10 cellular contexts compared by ENCODE assay signal in genomic region chr2:150167711-150168110, GRCh38.
DNase-seq lines count a peak whose midpoint lies in the region; ATAC-seq and TF ChIP-seq lines count a peak whose summit lies in the region.
"Had no signal": no experiment of that assay in that cellular context is flagged by ENCODE, and none has a peak within 500 bp of the region (broad histone marks: within the 10 kb centered on the region; RNA-seq: fewer than 3 reads in every experiment).

No MANE protein-coding gene starts in this region.

- H3K27me3 ChIP-seq in DND-41 (ENCODE audit: insufficient read depth, low read length, poor library complexity): no peaks in the 10 kb centered on the region
- H3K27me3 ChIP-seq: neutrophil had no signal

- no peak overlapping the region for H2AFZ ChIP-seq in DND-41 (ENCODE audit: low read depth, low read length)

- H3K79me2 ChIP-seq in DND-41 (ENCODE audit: insufficient read depth, low read length): no peaks in the 10 kb centered on the region

- peaks cover 23% of the 10 kb centered on the region for H3K4me1 ChIP-seq in DND-41 (ENCODE audit: insufficient read depth, low read length)

- H3K4me2 ChIP-seq in DND-41 (ENCODE audit: insufficient read depth, low read length): no peak overlapping the region

- no peak overlapping the region for H3K27ac Mint-ChIP-seq in activated CD4-positive, alpha-beta T cell treated with anti-CD3 and anti-CD28 coated beads, Interleukin-2, amount 10 ng/mL, durations not matched to agents 7 days and 5 days

- no peaks in the 10 kb centered on the region for H3K9me3 ChIP-seq in DND-41 (ENCODE audit: insufficient read depth, low read length, severe bottlenecking)
- H3K9me3 ChIP-seq: neutrophil had no signal

- no peaks in the 10 kb centered on the region for H3K36me3 ChIP-seq in DND-41 (ENCODE audit: insufficient read depth, low read length)
- H3K36me3 ChIP-seq: neutrophil had no signal

- H3K4me3 ChIP-seq in DND-41 (ENCODE audit: low read depth in 1 of 2, low read length in 2 of 2) (no peak overlapping the region), choroid plexus epithelial cell (ENCODE audit: low read depth, low read length) (no peak overlapping the region)

- H3K27me3 Mint-ChIP-seq in activated CD4-positive, alpha-beta T cell treated with anti-CD3 and anti-CD28 coated beads, Interleukin-2, amount 10 ng/mL, durations not matched to agents 7 days and 5 days: no peaks in the 10 kb centered on the region
- H3K27me3 Mint-ChIP-seq: brain had no signal

- H3K27ac ChIP-seq in DND-41 (ENCODE audit: low read length): no peak overlapping the region
- H3K27ac ChIP-seq: neutrophil had no signal

- H4K20me1 ChIP-seq in DND-41 (ENCODE audit: insufficient read depth, low read length): no peaks in the 10 kb centered on the region

- POLR2A ChIA-PET in activated CD4-positive, alpha-beta T cell treated with anti-CD3 and anti-CD28 coated beads, Interleukin-2, amount 10 ng/mL, durations not matched to agents 7 days and 5 days (lab: Charles Lee): no interaction called here

- H3K9me3 Mint-ChIP-seq in activated CD4-positive, alpha-beta T cell treated with anti-CD3 and anti-CD28 coated beads, Interleukin-2, amount 10 ng/mL, durations not matched to agents 7 days and 5 days: peaks cover 8% of the 10 kb centered on the region

- no peak overlapping the region for H3K9ac ChIP-seq in DND-41 (ENCODE audit: low read depth, low read length)

- DNase-seq in DND-41 (no peak), choroid plexus epithelial cell (ENCODE audit: low read depth) (peak; percentile 83), NCI-H2081 (lab: John Stamatoyannopoulos, UW) (no peak), cerebellar nuclear complex (lab: John Stamatoyannopoulos, UW) (no peak), NCI-H2171 (lab: John Stamatoyannopoulos, UW) (no peak)
- no peak for DNase-seq in activated CD4-positive, alpha-beta T cell treated with anti-CD3 and anti-CD28 coated beads, Interleukin-2, amount 10 ng/mL, durations not matched to agents 7 days and 5 days

- CTCF ChIA-PET in activated CD4-positive, alpha-beta T cell treated with anti-CD3 and anti-CD28 coated beads, Interleukin-2, amount 10 ng/mL, durations not matched to agents 7 days and 5 days (lab: Charles Lee): interaction anchor here (0.9 to 1.2 kb wide), 2 partner anchors 27 to 37 kb away, joined by 3 read pairs; no protein-coding TSS in a partner anchor

- ATAC-seq in DND-41 (ENCODE audit: insufficient read depth, low read depth) (peak; percentile 67), GM21423 (IDR thresholded peaks at IDR 0.05; ENCODE audit: unreplicated experiment) (peak; percentile 79), HG03457 (IDR thresholded peaks at IDR 0.05; ENCODE audit: unreplicated experiment) (peak; percentile 90)

- H3K4me3 Mint-ChIP-seq in activated CD4-positive, alpha-beta T cell treated with anti-CD3 and anti-CD28 coated beads, Interleukin-2, amount 10 ng/mL, durations not matched to agents 7 days and 5 days: no peak overlapping the region
- H3K4me3 Mint-ChIP-seq: brain had no signal

- no peaks in the 10 kb centered on the region for H3K36me3 Mint-ChIP-seq in activated CD4-positive, alpha-beta T cell treated with anti-CD3 and anti-CD28 coated beads, Interleukin-2, amount 10 ng/mL, durations not matched to agents 7 days and 5 days (ENCODE audit: low read depth)
- H3K36me3 Mint-ChIP-seq: brain had no signal

- no peak for TF ChIP-seq CTCF in DND-41 (IDR thresholded peaks at IDR 0.05; ENCODE audit: borderline replicate concordance, extremely low read depth, low read length, poor library complexity, severe bottlenecking)
- TF ChIP-seq CTCF in choroid plexus epithelial cell (conservative IDR thresholded peaks at IDR 0.05; ENCODE audit: low read depth, low read length): no peak

- H3K4me1 Mint-ChIP-seq in activated CD4-positive, alpha-beta T cell treated with anti-CD3 and anti-CD28 coated beads, Interleukin-2, amount 10 ng/mL, durations not matched to agents 7 days and 5 days: no peaks in the 10 kb centered on the region
